In the genomic region with DNA sequence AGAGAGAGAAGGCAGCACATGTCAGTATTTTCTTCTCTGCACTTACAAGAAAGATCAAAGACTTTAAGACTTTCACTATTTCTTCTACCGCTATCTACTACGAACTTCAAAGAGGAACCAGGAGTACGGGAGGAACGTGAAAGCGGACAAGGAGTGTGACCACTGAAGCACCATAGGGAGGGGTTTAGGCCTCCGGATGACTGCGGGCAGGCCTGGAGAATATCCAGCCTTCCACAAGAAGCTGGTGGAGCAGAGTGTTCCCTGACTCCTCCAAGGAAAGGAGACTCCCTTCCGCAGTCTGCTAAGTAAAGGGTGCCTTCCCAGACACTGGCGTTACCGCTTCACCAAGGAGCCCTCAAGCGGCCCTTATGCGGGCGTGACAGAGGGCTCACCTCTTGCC, we compare ENCODE assay signal across 13 cellular contexts. TPM values are rescaled to one million over a fixed set of nuclear protein-coding genes. Genes with fewer than 3 reads are reported as not detected.
DNase-seq lines count a peak whose midpoint lies in the region; ATAC-seq and TF ChIP-seq lines count a peak whose summit lies in the region.
"Not testable (repeated sequence)": the region's sequence is repeated elsewhere in the genome, so short reads cannot be mapped to it uniquely, and the experiment has no call there.
"Had no signal": no experiment of that assay in that cellular context is flagged by ENCODE, and none has a peak within 500 bp of the region (broad histone marks: within the 10 kb centered on the region; RNA-seq: fewer than 3 reads in every experiment).

No MANE protein-coding gene starts in this region.

- not testable (repeated sequence) for H3K36me3 ChIP-seq in BLaER1 treated with 17β-estradiol and CSF1 and Interleukin-3, amounts not matched to agents 10 nM and 100 nM; OCI-LY3 (replicated peaks; ENCODE audit: low read depth, low read length); gastroesophageal sphincter; lower lobe of right lung; transverse colon

- not testable (repeated sequence) for H3K79me2 ChIP-seq in OCI-LY3 (ENCODE audit: low read length)

- H3K27me3 ChIP-seq in BLaER1 treated with 17β-estradiol and CSF1 and Interleukin-3, amounts not matched to agents 10 nM and 100 nM, result peaks cover 0 to 31% (median 0%) of the 10 kb centered on the region in 11 experiments; a peak in 9 of 22 replicates
- not testable (repeated sequence) for H3K27me3 ChIP-seq in OCI-LY3 (ENCODE audit: low read depth, low read length); gastroesophageal sphincter; lower lobe of right lung (ENCODE audit: low read depth); transverse colon

- H3K4me1 ChIP-seq in BLaER1 treated with 17β-estradiol and CSF1 and Interleukin-3, amounts not matched to agents 10 nM and 100 nM, result peaks cover 100% of the 10 kb centered on the region in 10 experiments
- H3K4me1 ChIP-seq in OCI-LY3 (ENCODE audit: low read length) (peaks cover 24% of the 10 kb centered on the region; the same call in 1 of the 2 replicates), gastroesophageal sphincter (peaks cover 0 to 45% (median 25%) of the 10 kb centered on the region in 3 donors), lower lobe of right lung (peaks cover 40% of the 10 kb centered on the region), transverse colon (peaks cover 19 to 38% (median 31%) of the 10 kb centered on the region in 4 donors)

- peak overlapping the region in 5 of 11 experiments; percentile 85 to 93 (median 88); a peak in 6 of 22 replicates for H3K27ac ChIP-seq in BLaER1 treated with 17β-estradiol and CSF1 and Interleukin-3, amounts not matched to agents 10 nM and 100 nM
- H3K27ac ChIP-seq in OCI-LY3 (ENCODE audit: low read length); lower lobe of right lung: not testable (repeated sequence)
- H3K27ac ChIP-seq in gastroesophageal sphincter (peak overlapping the region in 3 of 4 donors; percentile 34 to 46 (median 35)), transverse colon (peak overlapping the region in 1 of 4 donors; percentile 50)

- TF ChIP-seq CTCF in OCI-LY3 (IDR thresholded peaks at IDR 0.05; ENCODE audit: low read depth, low read length); gastroesophageal sphincter (IDR thresholded peaks at IDR 0.05); lower lobe of right lung (IDR thresholded peaks at IDR 0.05); transverse colon (IDR thresholded peaks at IDR 0.05): not testable (repeated sequence)

- not testable (repeated sequence) for TF ChIP-seq POLR2A in gastroesophageal sphincter (IDR thresholded peaks at IDR 0.05); transverse colon (IDR thresholded peaks at IDR 0.05)

- in situ Hi-C loops in transverse colon (cut with MboI; ENCODE audit: low pct_ligation_motif_present in 1 of 4, low pct_unique_long_range_greater_than_20kb in 1 of 4, low sequenced_read_pairs in 3 of 4), result not testable (repeated sequence)

- intact Hi-C loops in left ventricle myocardium superior (cut with micrococcal nuclease); lower lobe of right lung (cut with DNase I); posterior vena cava (cut with DNase I); transverse colon (cut with DNase I; ENCODE audit: low total_unique reads): not testable (repeated sequence)

- WGBS in gastroesophageal sphincter (ENCODE audit: low coverage in 1 of 2), 2 donors, result 40 to 70% methylated on average over 2 to 10 of the region's 13 CpGs
- 33 to 79% methylated on average over 4 to 13 of the region's 13 CpGs for WGBS in transverse colon (ENCODE audit: low coverage in 1 of 2), 2 donors

- DNase-seq in activated effector memory CD4-positive, alpha-beta T cell treated with anti-CD3 and anti-CD28 coated beads, Interleukin-2, amount 50 U/mL, for 16 hours, result peak; percentile 16
- DNase-seq in left ventricle myocardium superior (peak; percentile 27), lower lobe of right lung (peak; percentile 42), posterior vena cava (ENCODE audit: low spot score) (peak; percentile 38), transverse colon (peak; percentile 10)

- H2AFZ ChIP-seq in OCI-LY3 (ENCODE audit: low read depth, low read length), result not testable (repeated sequence)

- H3K4me2 ChIP-seq in BLaER1 treated with 17β-estradiol and CSF1 and Interleukin-3, amounts not matched to agents 10 nM and 100 nM, result peak overlapping the region; percentile 89 to 98 (median 94)
- peak overlapping the region; percentile 52 for H3K4me2 ChIP-seq in OCI-LY3 (ENCODE audit: low read length)

- not testable (repeated sequence) for ATAC-seq in gastroesophageal sphincter, left ventricle myocardium superior, lower lobe of right lung

- not testable (repeated sequence) for H3K9me3 ChIP-seq in BLaER1 treated with 17β-estradiol and CSF1 and Interleukin-3, amounts not matched to agents 10 nM and 100 nM (replicated peaks in 1 of 11); OCI-LY3 (ENCODE audit: insufficient read depth, low read length); gastroesophageal sphincter; lower lobe of right lung; transverse colon

- H3K9ac ChIP-seq in BLaER1 treated with 17β-estradiol and CSF1 and Interleukin-3, amounts not matched to agents 10 nM and 100 nM, result peak overlapping the region in 8 of 11 experiments; percentile 21 to 70 (median 53); a peak in 11 of 22 replicates
- not testable (repeated sequence) for H3K9ac ChIP-seq in OCI-LY3 (ENCODE audit: low read length)

- TF ChIP-seq EP300 in gastroesophageal sphincter (IDR thresholded peaks at IDR 0.05); transverse colon (IDR thresholded peaks at IDR 0.05; ENCODE audit: low read depth): not testable (repeated sequence)

- H4K20me1 ChIP-seq in BLaER1 treated with 17β-estradiol and CSF1 and Interleukin-3, amounts not matched to agents 10 nM and 100 nM, result peaks cover 0 to 25% (median 21%) of the 10 kb centered on the region in 11 experiments; a peak in 13 of 22 replicates
- H4K20me1 ChIP-seq in OCI-LY3 (ENCODE audit: insufficient read depth, low read length), result not testable (repeated sequence)

- peak overlapping the region in 3 of 10 experiments; percentile 8 to 40 (median 20); a peak in 1 of 20 replicates for H3K4me3 ChIP-seq in BLaER1 treated with 17β-estradiol and CSF1 and Interleukin-3, amounts not matched to agents 10 nM and 100 nM
- H3K4me3 ChIP-seq in OCI-LY3 (ENCODE audit: low read length), result 0 out of 2 replicates have a peak overlapping the region, but pooled peaks have one; percentile 38
- not testable (repeated sequence) for H3K4me3 ChIP-seq in gastroesophageal sphincter, lower lobe of right lung, transverse colon

RNA-seq across cellular contexts. Expression of a gene that starts 6.5 kb away (rescaled TPM):
- total RNA-seq in gastroesophageal sphincter (100 to 1,000 TPM in 1 of 4 donors, 10 to 100 TPM in 3; 44.8 to 106 (median 60.1) TPM), left ventricle myocardium superior (10.2 TPM), lower lobe of right lung (33.9 TPM), posterior vena cava (10 to 100 TPM; 16.3 to 17.8 TPM), transverse colon (100 to 1,000 TPM in 3 of 4 donors, 10 to 100 TPM in 1; 84.9 to 360 (median 169) TPM)

RNA-seq across cellular contexts. Expression of a gene that starts 14.4 kb away (rescaled TPM):
- total RNA-seq in gastroesophageal sphincter (10 to 100 TPM in 3 of 4 donors, 1 to 10 TPM in 1; 6.0 to 16.7 (median 12.0) TPM), left ventricle myocardium superior (9.6 TPM), lower lobe of right lung (12.9 TPM), posterior vena cava (1 to 10 TPM; 5.9 to 8.4 TPM), transverse colon (10 to 100 TPM in 3 of 4 donors, 1 to 10 TPM in 1; 8.6 to 30.2 (median 16.9) TPM)

RNA-seq across cellular contexts. Expression of a gene that starts 22.0 kb away (rescaled TPM):
- total RNA-seq in gastroesophageal sphincter, result not detected
- total RNA-seq in left ventricle myocardium superior, result not detected
- total RNA-seq in lower lobe of right lung, result not detected
- not detected for total RNA-seq in posterior vena cava
- under 1 TPM in 2 of 4 donors, not detected in 2; 0.41 to 0.95 TPM for total RNA-seq in transverse colon
- total RNA-seq: A172; CD4-positive, CD25-positive, alpha-beta regulatory T cell; K562; LHCN-M2; PC-9 had no signal
